In genomic region chr5:14376789-14377188, GRCh38 we compare ENCODE assay signal across 5 cellular contexts.
"Had no signal": no experiment of that assay in that cellular context is flagged by ENCODE, and none has a peak within 500 bp of the region (broad histone marks: within the 10 kb centered on the region; RNA-seq: fewer than 3 reads in every experiment).

No MANE protein-coding gene starts in this region.

- H3K27me3 Mint-ChIP-seq: IgD-negative memory B cell had no signal

- H3K9me3 Mint-ChIP-seq: GM23338, H9 had no signal

- DNase-seq: H9, HCEC 1CT had no signal

- H3K4me2 ChIP-seq: GM23338 had no signal

- H3K27ac Mint-ChIP-seq: GM23338, H9 had no signal

- H3K4me3 Mint-ChIP-seq: GM23338, H9 had no signal

- H3K4me3 ChIP-seq: GM23338 had no signal

- H2AFZ ChIP-seq: GM23338 had no signal

- H3K27ac ChIP-seq: HL-60 had no signal
